In the genomic region with DNA sequence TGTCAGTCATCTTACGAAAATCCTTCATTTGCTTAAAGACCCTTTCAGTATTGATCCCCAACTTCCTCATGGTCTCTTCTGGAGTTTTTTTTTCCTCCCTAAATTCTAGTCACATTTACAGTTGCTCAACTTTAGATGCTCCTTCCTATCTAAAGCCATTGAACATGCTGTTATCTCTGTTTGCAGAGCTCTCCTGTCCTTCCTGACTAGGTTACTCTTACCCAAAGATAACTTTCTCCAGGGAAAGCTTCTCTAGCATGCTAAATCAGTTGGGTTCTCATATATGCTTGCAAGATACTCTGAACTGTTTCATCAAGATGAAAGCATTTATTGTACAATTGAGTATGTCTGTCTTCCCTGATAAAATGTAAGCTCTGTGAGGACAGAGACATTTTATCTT, we compare ENCODE assay signal across 1 cellular context.
TF ChIP-seq lines count a peak whose summit lies in the region.

No MANE protein-coding gene starts in this region.

TF ChIP-seq in K562, 482 proteins besides CTCF, POLR2A, EP300 and RAD21 (continued from another document):
- TF ChIP-seq TEAD1 (CRISPR knock-in tag; IDR thresholded peaks at IDR 0.05), result 0 out of 4 replicates have a peak, but pooled peaks of 1 of the 2 experiments have one; percentile 60
- TF ChIP-seq, protein P1, sequence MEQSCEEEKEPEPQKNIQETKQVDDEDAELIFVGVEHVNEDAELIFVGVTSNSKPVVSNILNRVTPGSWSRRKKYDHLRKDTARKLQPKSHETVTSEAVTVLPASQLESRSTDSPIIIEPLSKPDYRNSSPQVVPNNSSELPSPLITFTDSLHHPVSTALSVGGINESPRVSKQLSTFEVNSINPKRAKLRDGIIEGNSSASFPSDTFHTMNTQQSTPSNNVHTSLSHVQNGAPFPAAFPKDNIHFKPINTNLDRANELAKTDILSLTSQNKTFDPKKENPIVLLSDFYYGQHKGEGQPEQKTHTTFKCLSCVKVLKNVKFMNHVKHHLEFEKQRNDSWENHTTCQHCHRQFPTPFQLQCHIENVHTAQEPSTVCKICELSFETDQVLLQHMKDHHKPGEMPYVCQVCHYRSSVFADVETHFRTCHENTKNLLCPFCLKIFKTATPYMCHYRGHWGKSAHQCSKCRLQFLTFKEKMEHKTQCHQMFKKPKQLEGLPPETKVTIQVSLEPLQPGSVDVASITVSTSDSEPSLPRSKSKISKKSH (CRISPR knock-in tag; IDR thresholded peaks at IDR 0.05), result no peak
- TF ChIP-seq MAFK (IDR thresholded peaks at IDR 0.05; ENCODE audit: low read length), result no peak
- TF ChIP-seq, protein P2, sequence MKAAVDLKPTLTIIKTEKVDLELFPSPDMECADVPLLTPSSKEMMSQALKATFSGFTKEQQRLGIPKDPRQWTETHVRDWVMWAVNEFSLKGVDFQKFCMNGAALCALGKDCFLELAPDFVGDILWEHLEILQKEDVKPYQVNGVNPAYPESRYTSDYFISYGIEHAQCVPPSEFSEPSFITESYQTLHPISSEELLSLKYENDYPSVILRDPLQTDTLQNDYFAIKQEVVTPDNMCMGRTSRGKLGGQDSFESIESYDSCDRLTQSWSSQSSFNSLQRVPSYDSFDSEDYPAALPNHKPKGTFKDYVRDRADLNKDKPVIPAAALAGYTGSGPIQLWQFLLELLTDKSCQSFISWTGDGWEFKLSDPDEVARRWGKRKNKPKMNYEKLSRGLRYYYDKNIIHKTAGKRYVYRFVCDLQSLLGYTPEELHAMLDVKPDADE (conservative IDR thresholded peaks at IDR 0.05; ENCODE audit: control insufficient read depth, low read depth, low read length), result no peak
- TF ChIP-seq ZNF140 (CRISPR knock-in tag; IDR thresholded peaks at IDR 0.05), result no peak
- no peak for TF ChIP-seq HNRNPLL (IDR thresholded peaks at IDR 0.05; ENCODE audit: low read depth, low read length, poor library complexity, severe bottlenecking)
- no peak for TF ChIP-seq HDGF (IDR thresholded peaks at IDR 0.05)
- no peak for TF ChIP-seq CHD2 (IDR thresholded peaks at IDR 0.05; ENCODE audit: low read depth, low read length)
- TF ChIP-seq, protein P3, sequence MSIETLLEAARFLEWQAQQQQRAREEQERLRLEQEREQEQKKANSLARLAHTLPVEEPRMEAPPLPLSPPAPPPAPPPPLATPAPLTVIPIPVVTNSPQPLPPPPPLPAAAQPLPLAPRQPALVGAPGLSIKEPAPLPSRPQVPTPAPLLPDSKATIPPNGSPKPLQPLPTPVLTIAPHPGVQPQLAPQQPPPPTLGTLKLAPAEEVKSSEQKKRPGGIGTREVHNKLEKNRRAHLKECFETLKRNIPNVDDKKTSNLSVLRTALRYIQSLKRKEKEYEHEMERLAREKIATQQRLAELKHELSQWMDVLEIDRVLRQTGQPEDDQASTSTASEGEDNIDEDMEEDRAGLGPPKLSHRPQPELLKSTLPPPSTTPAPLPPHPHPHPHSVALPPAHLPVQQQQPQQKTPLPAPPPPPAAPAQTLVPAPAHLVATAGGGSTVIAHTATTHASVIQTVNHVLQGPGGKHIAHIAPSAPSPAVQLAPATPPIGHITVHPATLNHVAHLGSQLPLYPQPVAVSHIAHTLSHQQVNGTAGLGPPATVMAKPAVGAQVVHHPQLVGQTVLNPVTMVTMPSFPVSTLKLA (conservative IDR thresholded peaks at IDR 0.05), result 0 out of 4 replicates have a peak, but pooled peaks of 1 of the 2 experiments have one; percentile 45
- TF ChIP-seq U2AF1 (optimal IDR thresholded peaks at IDR 0.05; ENCODE audit: low read depth, low read length), result no peak
- TF ChIP-seq YBX1 (IDR thresholded peaks at IDR 0.05), result no peak
- no peak for TF ChIP-seq RUNX1 (IDR thresholded peaks at IDR 0.05; ENCODE audit: low read depth)
- TF ChIP-seq ZSCAN29 (IDR thresholded peaks at IDR 0.05), result no peak
- TF ChIP-seq NFE2L1 (tag; IDR thresholded peaks at IDR 0.05; ENCODE audit: borderline replicate concordance, low read depth), result no peak
- TF ChIP-seq MBD2 (IDR thresholded peaks at IDR 0.05; ENCODE audit: borderline replicate concordance, low read depth), result no peak; the same call in 1 of the 2 replicates
- TF ChIP-seq, protein P4, sequence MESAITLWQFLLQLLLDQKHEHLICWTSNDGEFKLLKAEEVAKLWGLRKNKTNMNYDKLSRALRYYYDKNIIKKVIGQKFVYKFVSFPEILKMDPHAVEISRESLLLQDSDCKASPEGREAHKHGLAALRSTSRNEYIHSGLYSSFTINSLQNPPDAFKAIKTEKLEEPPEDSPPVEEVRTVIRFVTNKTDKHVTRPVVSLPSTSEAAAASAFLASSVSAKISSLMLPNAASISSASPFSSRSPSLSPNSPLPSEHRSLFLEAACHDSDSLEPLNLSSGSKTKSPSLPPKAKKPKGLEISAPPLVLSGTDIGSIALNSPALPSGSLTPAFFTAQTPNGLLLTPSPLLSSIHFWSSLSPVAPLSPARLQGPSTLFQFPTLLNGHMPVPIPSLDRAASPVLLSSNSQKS (CRISPR knock-in tag; IDR thresholded peaks at IDR 0.05), result no peak
- no peak for TF ChIP-seq NCOA4 (IDR thresholded peaks at IDR 0.05; ENCODE audit: partially characterized antibody)
- no peak for TF ChIP-seq ZNF695 (CRISPR knock-in tag; IDR thresholded peaks at IDR 0.05)
- TF ChIP-seq PATZ1 (CRISPR knock-in tag; IDR thresholded peaks at IDR 0.05; ENCODE audit: borderline replicate concordance), result no peak
- no peak for TF ChIP-seq E2F3 (CRISPR knock-in tag; IDR thresholded peaks at IDR 0.05)
- no peak for TF ChIP-seq STAT5B (CRISPR knock-in tag; IDR thresholded peaks at IDR 0.05)
- no peak for TF ChIP-seq ZNF224 (CRISPR knock-in tag; IDR thresholded peaks at IDR 0.05)
